ENCODE assay signal across 10 cellular contexts in genomic region chr9:70574222-70574837, GRCh38.
A peak's percentile ranks its signal among the peaks of the same experiment; 100 is the strongest.
DNase-seq lines count a peak whose midpoint lies in the region; ATAC-seq, FAIRE-seq and TF ChIP-seq lines count a peak whose summit lies in the region.
"Had no signal": no experiment of that assay in that cellular context is flagged by ENCODE, and none has a peak within 500 bp of the region (broad histone marks: within the 10 kb centered on the region; RNA-seq: fewer than 3 reads in every experiment).

No MANE protein-coding gene starts in this region.

- no peaks in the 10 kb centered on the region for H3K36me3 ChIP-seq in endothelial cell of umbilical vein (ENCODE audit: control insufficient read depth in 2 of 2, extremely low read depth in 1 of 2, insufficient read depth in 2 of 2, low read length in 2 of 2)
- H3K36me3 ChIP-seq in lower lobe of right lung, result no peaks in the 10 kb centered on the region
- no peaks in the 10 kb centered on the region for H3K36me3 ChIP-seq in tibial artery

- no peak overlapping the region for H2AFZ ChIP-seq in endothelial cell of umbilical vein (ENCODE audit: low read depth, low read length)

- H3K79me2 ChIP-seq in endothelial cell of umbilical vein (ENCODE audit: control insufficient read depth, insufficient read depth, low read length), result no peaks in the 10 kb centered on the region

- no TSS peak for BruUV-seq in endothelial cell of umbilical vein (replicated peaks; lab: Mats Ljungman, UMichigan)

- H3K4me1 ChIP-seq in endothelial cell of umbilical vein (ENCODE audit: control insufficient read depth, extremely low read depth, insufficient read depth, low read length), result peaks cover 10% of the 10 kb centered on the region
- H3K4me1 ChIP-seq in lower lobe of right lung, result peaks cover 29% of the 10 kb centered on the region
- H3K4me1 ChIP-seq in tibial artery, result peaks cover 0 to 31% (median 15%) of the 10 kb centered on the region in 4 donors

- H3K9me3 ChIP-seq in endothelial cell of umbilical vein (replicated peaks; ENCODE audit: control insufficient read depth, insufficient read depth, low read length) (no peaks in the 10 kb centered on the region), lower lobe of right lung (no peaks in the 10 kb centered on the region), tibial artery (no peaks in the 10 kb centered on the region)

- H3K4me1 Mint-ChIP-seq in activated T-cell treated with anti-CD3 and anti-CD28 coated beads, Interleukin-2, amount 50 U/mL, for 72 hours (ENCODE audit: low read depth), result peaks cover 19% of the 10 kb centered on the region

- no peaks in the 10 kb centered on the region for H3K9me3 Mint-ChIP-seq in activated T-cell treated with anti-CD3 and anti-CD28 coated beads, Interleukin-2, amount 50 U/mL, for 72 hours

- dilution Hi-C loops in endothelial cell of umbilical vein (cut with MboI; ENCODE audit: extremely low pct_ligation_motif_present, low sequenced_read_pairs), result no loop called here

- peak; percentile 62 for DNase-seq in NCI-H774 (lab: John Stamatoyannopoulos, UW)
- peak; percentile 32 for DNase-seq in endothelial cell of umbilical vein (ENCODE audit: low read depth, low spot score)
- DNase-seq in lower lobe of right lung, result no peak
- peak; percentile 70 to 73 for DNase-seq in tibial artery
- DNase-seq in activated T-cell treated with anti-CD3 and anti-CD28 coated beads, Interleukin-2, amount 50 U/mL, for 72 hours, result no peak
- no peak for DNase-seq in COLO668 (lab: John Stamatoyannopoulos, UW; ENCODE audit: unreplicated experiment)
- DNase-seq in activated T-cell treated with anti-CD3 and anti-CD28 coated beads, Interleukin-2, amount 50 U/mL, for 48 hours, result no peak
- DNase-seq in DMS79 (lab: John Stamatoyannopoulos, UW), result no peak

- no peak for FAIRE-seq in endothelial cell of umbilical vein (lab: Jason Lieb, UNC)

- H3K9me1 ChIP-seq in endothelial cell of umbilical vein (replicated peaks; ENCODE audit: control insufficient read depth, extremely low read depth, insufficient read depth, low read length), result no peaks in the 10 kb centered on the region

- CTCF ChIA-PET in endothelial cell of umbilical vein (lab: Charles Lee), result interaction anchor here (0.8 to 3.3 kb wide), 9 partner anchors 8 to 234 kb away, joined by 3 to 12 read pairs (median 3); no protein-coding TSS in a partner anchor

- no peak overlapping the region for H3K4me2 ChIP-seq in endothelial cell of umbilical vein (ENCODE audit: insufficient read depth, low read length)

- TF ChIP-seq POLR2A in endothelial cell of umbilical vein (IDR thresholded peaks at IDR 0.05; ENCODE audit: low read depth, low read length), result no peak

- TF ChIP-seq CTCF in endothelial cell of umbilical vein (IDR thresholded peaks at IDR 0.05; ENCODE audit: extremely low read depth in 1 of 2, insufficient read depth in 1 of 2, low read depth in 1 of 2, low read length in 2 of 2) (no peak), lower lobe of right lung (IDR thresholded peaks at IDR 0.05) (no peak), tibial artery (IDR thresholded peaks at IDR 0.05) (no peak)

- H3K4me3 ChIP-seq in endothelial cell of umbilical vein (replicated peaks in 1 of 3; ENCODE audit: insufficient read depth in 1 of 3, low read depth in 1 of 3, low read length in 3 of 3) (no peak overlapping the region), lower lobe of right lung (no peak overlapping the region), tibial artery (no peak overlapping the region)

- H3K27ac Mint-ChIP-seq in activated T-cell treated with anti-CD3 and anti-CD28 coated beads, Interleukin-2, amount 50 U/mL, for 72 hours, result no peak overlapping the region
- H3K27ac Mint-ChIP-seq: activated T-helper 2 cell treated with anti-CD3 and anti-CD28 coated beads, Interferon-gamma antibody, Interleukin-2, Interleukin-4, amounts not matched to agents 10 μg/mL and 5 μg/mL and 100 μg/mL, durations not matched to agents 14 hours and 24 hours and 36 hours had no signal

- no peaks in the 10 kb centered on the region for H4K20me1 ChIP-seq in endothelial cell of umbilical vein (replicated peaks; ENCODE audit: control insufficient read depth, extremely low read depth, insufficient read depth, low read length)

- intact Hi-C loops in endothelial cell of umbilical vein (cut with micrococcal nuclease), result no loop called here
- intact Hi-C loops in lower lobe of right lung (cut with DNase I), result no loop called here
- intact Hi-C loops in tibial artery (cut with DNase I; ENCODE audit: low total_unique reads), result no loop called here

- H3K27ac ChIP-seq in endothelial cell of umbilical vein (ENCODE audit: insufficient read depth, low read depth, low read length) (no peak overlapping the region), lower lobe of right lung (peak overlapping the region; percentile 28), tibial artery (peak overlapping the region; percentile 51 to 63)

- no peak overlapping the region for H3K4me3 Mint-ChIP-seq in activated T-cell treated with anti-CD3 and anti-CD28 coated beads, Interleukin-2, amount 50 U/mL, for 72 hours
- H3K4me3 Mint-ChIP-seq: neural crest cell had no signal

- H3K27me3 ChIP-seq in endothelial cell of umbilical vein (ENCODE audit: control insufficient read depth in 2 of 2, insufficient read depth in 2 of 2, low read length in 2 of 2) (no peaks in the 10 kb centered on the region), lower lobe of right lung (ENCODE audit: low read depth) (no peaks in the 10 kb centered on the region), tibial artery (no peaks in the 10 kb centered on the region)

- no peak overlapping the region for H3K9ac ChIP-seq in endothelial cell of umbilical vein (replicated peaks; ENCODE audit: extremely low read depth, insufficient read depth, low read length)

- peak; percentile 31 to 40 for ATAC-seq in lower lobe of right lung
- no peak for ATAC-seq in activated T-cell treated with anti-CD3 and anti-CD28 coated beads, Interleukin-2, amount 50 U/mL, for 72 hours (replicated peaks in 1 of 2)

- POLR2A ChIA-PET in endothelial cell of umbilical vein (lab: Charles Lee), result interaction anchor here (0.7 kb wide), 1 partner anchor 360 kb away, joined by 5 read pairs; no protein-coding TSS in a partner anchor

- no peaks in the 10 kb centered on the region for H3K27me3 Mint-ChIP-seq in activated T-cell treated with anti-CD3 and anti-CD28 coated beads, Interleukin-2, amount 50 U/mL, for 72 hours (ENCODE audit: low read depth)

- H3K36me3 Mint-ChIP-seq in activated T-cell treated with anti-CD3 and anti-CD28 coated beads, Interleukin-2, amount 50 U/mL, for 72 hours (ENCODE audit: insufficient read depth in 2 of 2), result peaks cover 0 to 2% of the 10 kb centered on the region in 2 donors

TF ChIP-seq in endothelial cell of umbilical vein, 7 proteins besides CTCF, POLR2A, EP300 and RAD21:
- no peak for TF ChIP-seq MYC (IDR thresholded peaks at IDR 0.05; ENCODE audit: low read depth, low read length)
- no peak for TF ChIP-seq MAX (IDR thresholded peaks at IDR 0.05; ENCODE audit: insufficient read depth, insufficient read length)

Comparison
In these comparisons a context has a peak if more than half of its experiments do, and no peak if none do; other contexts are left out.
1. DNase-seq: peak in NCI-H774 (single experiment), endothelial cell of umbilical vein (single experiment) and tibial artery (2 of 2); none in lower lobe of right lung (single experiment), activated T-cell treated with anti-CD3 and anti-CD28 coated beads, Interleukin-2, amount 50 U/mL, for 72 hours (0 of 2), COLO668 (single experiment), activated T-cell treated with anti-CD3 and anti-CD28 coated beads, Interleukin-2, amount 50 U/mL, for 48 hours (0 of 2) and DMS79 (single experiment).
2. ATAC-seq: peak in lower lobe of right lung (2 of 2); none in activated T-cell treated with anti-CD3 and anti-CD28 coated beads, Interleukin-2, amount 50 U/mL, for 72 hours (0 of 2).